2 cellular contexts compared by ENCODE assay signal in the genomic region with DNA sequence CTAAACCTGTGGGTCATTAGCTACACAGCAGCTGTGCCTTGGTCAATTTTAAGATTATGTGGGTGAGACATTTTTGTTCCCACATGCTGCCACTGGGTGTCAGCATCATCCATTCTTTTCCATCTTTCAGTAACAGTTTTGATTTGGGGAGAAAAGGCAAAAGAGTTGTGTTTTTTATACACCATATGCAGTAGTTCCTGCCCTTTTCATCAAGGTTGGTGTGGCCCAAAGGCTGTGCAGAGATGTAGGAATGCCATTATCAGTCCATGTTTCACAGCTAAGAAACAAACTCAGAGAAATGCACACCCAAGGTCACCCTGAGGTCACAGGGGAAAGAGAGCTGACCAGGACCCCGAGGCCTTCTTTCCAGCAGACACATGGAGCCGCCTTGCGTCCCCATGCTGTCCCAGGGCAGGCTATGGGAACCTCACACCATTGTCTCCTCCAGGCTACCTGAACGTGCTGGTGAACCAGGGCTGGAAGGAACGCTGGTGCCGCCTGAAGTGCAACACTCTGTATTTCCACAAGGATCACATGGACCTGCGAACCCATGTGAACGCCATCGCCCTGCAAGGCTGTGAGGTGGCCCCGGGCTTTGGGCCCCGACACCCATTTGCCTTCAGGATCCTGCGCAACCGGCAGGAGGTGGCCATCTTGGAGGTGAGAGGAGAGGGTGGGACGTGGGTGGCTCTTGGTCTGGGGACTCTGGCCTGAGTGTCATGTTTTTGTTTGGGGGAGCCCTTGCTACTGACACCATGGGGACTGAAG.
TF ChIP-seq lines count a peak whose summit lies in the region.

No MANE protein-coding gene starts in this region.

TF ChIP-seq in GM12891, 5 proteins besides CTCF, POLR2A, EP300 and RAD21:
- TF ChIP-seq POLR2AphosphoS5 (IDR thresholded peaks at IDR 0.05; ENCODE audit: low read depth, low read length) (no peak), SPI1 (IDR thresholded peaks at IDR 0.05; ENCODE audit: low read depth, low read length) (no peak)
TF ChIP-seq in GM12891: peak in this region for 0.

TF ChIP-seq in GM12878, 131 proteins besides CTCF, POLR2A, EP300 and RAD21:
- TF ChIP-seq STAT3 (IDR thresholded peaks at IDR 0.05; ENCODE audit: low read depth, low read length) (no peak), SREBF1 (IDR thresholded peaks at IDR 0.05; ENCODE audit: low read length) (no peak), MTA3 (IDR thresholded peaks at IDR 0.05; ENCODE audit: borderline replicate concordance, low read length) (no peak), ZBTB33 (IDR thresholded peaks at IDR 0.05) (no peak), SMC3 (IDR thresholded peaks at IDR 0.05; ENCODE audit: borderline replicate concordance, low read length) (peak; percentile 89), BACH1 (IDR thresholded peaks at IDR 0.05; ENCODE audit: borderline replicate concordance) (no peak), NR2F1 (conservative IDR thresholded peaks at IDR 0.05) (0 out of 2 replicates have a peak, but pooled peaks have one; percentile 25), NRF1 (conservative IDR thresholded peaks at IDR 0.05; ENCODE audit: low read depth, low read length) (no peak), TAF1 (IDR thresholded peaks at IDR 0.05; ENCODE audit: borderline replicate concordance, low read depth, low read length) (no peak), HCFC1 (IDR thresholded peaks at IDR 0.05; ENCODE audit: low read length) (no peak), HDAC6 (IDR thresholded peaks at IDR 0.05; ENCODE audit: unreplicated experiment) (no peak)
